Comparison of ENCODE assay signal across 18 cellular contexts in genomic region chr18:9321709-9322108, GRCh38. TPM values are rescaled to one million over a fixed set of nuclear protein-coding genes. Genes with fewer than 3 reads are reported as not detected.
DNase-seq lines count a peak whose midpoint lies in the region; ATAC-seq, FAIRE-seq and TF ChIP-seq lines count a peak whose summit lies in the region.
"Had no signal": no experiment of that assay in that cellular context is flagged by ENCODE, and none has a peak within 500 bp of the region (broad histone marks: within the 10 kb centered on the region; RNA-seq: fewer than 3 reads in every experiment).

No MANE protein-coding gene starts in this region.

- no peaks in the 10 kb centered on the region for H3K79me2 ChIP-seq in K562 (ENCODE audit: control insufficient read depth, insufficient read depth, low read length)
- H3K79me2 ChIP-seq in smooth muscle cell (ENCODE audit: low read depth), result no peaks in the 10 kb centered on the region

- H3K9me3 ChIP-seq in K562 (replicated peaks; ENCODE audit: control insufficient read depth, insufficient read depth, low read depth, low read length), result no peaks in the 10 kb centered on the region
- H3K9me3 ChIP-seq in smooth muscle cell (replicated peaks; ENCODE audit: low read depth), result no peaks in the 10 kb centered on the region

- H3K4me3 ChIP-seq in K562 (no peak overlapping the region), smooth muscle cell (no peak overlapping the region)

- intact Hi-C loops in K562 (cut with micrococcal nuclease), result no loop called here

- FAIRE-seq in K562 (lab: Jason Lieb, UNC), result no peak

- CTCF ChIA-PET in K562 (lab: Yijun Ruan, JAX; ENCODE audit: low intra/inter-chr PET ratio), result no interaction called here

- H3K4me2 ChIP-seq in K562 (ENCODE audit: insufficient read depth, low read length) (no peak overlapping the region), smooth muscle cell (no peak overlapping the region)

- DNase-seq in HUDEP-2 (lab: John Stamatoyannopoulos, UW; ENCODE audit: unreplicated experiment in 76 of 76), result peak in 56 of 76 experiments; percentile 1 to 78 (median 22)
- DNase-seq in K562 (ENCODE audit: extremely low read depth in 1 of 4, low spot score in 3 of 4), result peak in 1 of 4 experiments; percentile 16
- DNase-seq in erythroblast (lab: John Stamatoyannopoulos, UW), result peak; percentile 20 to 33
- no peak for DNase-seq in smooth muscle cell (lab: John Stamatoyannopoulos, UW; ENCODE audit: unreplicated experiment)
- DNase-seq in stimulated activated CD4-positive, alpha-beta T cell treated with anti-CD3 and anti-CD28 coated beads, Interleukin-15, amount 100 ng/mL, for 24 hours, result no peak
- DNase-seq: ACHN, DMS153, GDM1, KG1, MV-4-11, NCI-H1417, NCI-H187, NCI-H2107, NCI-H226 had no signal

- in situ Hi-C loops in K562 (cut with MboI), result no loop called here

- H3K9ac ChIP-seq in K562 (ENCODE audit: insufficient read depth in 1 of 2, low read depth in 2 of 2, low read length in 2 of 2) (no peak overlapping the region), smooth muscle cell (ENCODE audit: low read depth) (no peak overlapping the region)

- H3K27me3 ChIP-seq in K562 (ENCODE audit: control insufficient read depth in 2 of 2, insufficient read depth in 2 of 2, low read length in 2 of 2), result no peaks in the 10 kb centered on the region
- no peaks in the 10 kb centered on the region for H3K27me3 ChIP-seq in smooth muscle cell (ENCODE audit: low read depth)

- H3K27ac ChIP-seq in K562 (ENCODE audit: extremely low read depth, low read depth, low read length) (no peak overlapping the region), smooth muscle cell (ENCODE audit: low read depth) (peak overlapping the region; percentile 64)

- no peak overlapping the region for H2AFZ ChIP-seq in K562 (ENCODE audit: low read depth, low read length)
- H2AFZ ChIP-seq in smooth muscle cell (ENCODE audit: low read depth), result no peak overlapping the region

- TF ChIP-seq CTCF in K562 (IDR thresholded peaks at IDR 0.05 in 2 of 3, conservative IDR thresholded peaks at IDR 0.05 in 1 of 3; ENCODE audit: insufficient read depth in 2 of 3, low read depth in 1 of 3, low read length in 3 of 3) (no peak), smooth muscle cell (IDR thresholded peaks at IDR 0.05; ENCODE audit: borderline replicate concordance, insufficient read depth, poor library complexity, severe bottlenecking) (no peak)

- no peak for TF ChIP-seq RAD21 in K562 (CRISPR knock-in tag; conservative IDR thresholded peaks at IDR 0.05 in 1 of 2, IDR thresholded peaks at IDR 0.05 in 1 of 2)

- 69% methylated on average over 5 of the region's 5 CpGs for WGBS in K562 (ENCODE audit: insufficient coverage, low coverage, missing lambda C conversion rate)
- WGBS in smooth muscle cell (ENCODE audit: low lambda C conversion rate), result 87% methylated on average over 5 of the region's 5 CpGs

- no peaks in the 10 kb centered on the region for H3K36me3 ChIP-seq in K562 (ENCODE audit: control insufficient read depth, insufficient read depth, low read length)
- no peaks in the 10 kb centered on the region for H3K36me3 ChIP-seq in smooth muscle cell (ENCODE audit: low read depth)

- no TSS peak for BruUV-seq in K562 (replicated peaks; lab: Mats Ljungman, UMichigan)

- POLR2A ChIA-PET in K562 (lab: Yijun Ruan, JAX), result interaction anchor here (0.7 to 1.8 kb wide), 4 partner anchors 18 to 687 kb away, joined by 3 to 7 read pairs (median 3); no protein-coding TSS in a partner anchor

- no peak for TF ChIP-seq EP300 in K562 (IDR thresholded peaks at IDR 0.05; ENCODE audit: low read length)

- no peaks in the 10 kb centered on the region for H3K9me1 ChIP-seq in K562 (ENCODE audit: control insufficient read depth, insufficient read depth, low read length)

- H4K20me1 ChIP-seq in K562 (replicated peaks; ENCODE audit: control insufficient read depth, insufficient read depth, low read length), result no peaks in the 10 kb centered on the region
- H4K20me1 ChIP-seq in smooth muscle cell (ENCODE audit: low read depth), result no peaks in the 10 kb centered on the region

- H3F3A ChIP-seq in smooth muscle cell (ENCODE audit: low read depth), result no peaks in the 10 kb centered on the region

- TF ChIP-seq POLR2A in K562 (conservative IDR thresholded peaks at IDR 0.05), result no peak
- TF ChIP-seq POLR2A in erythroblast (IDR thresholded peaks at IDR 0.05; ENCODE audit: low read length), result no peak

- no peak for ATAC-seq in K562
- no peak for ATAC-seq in GM21381 (IDR thresholded peaks at IDR 0.05; ENCODE audit: unreplicated experiment)
- ATAC-seq in HG03196 (IDR thresholded peaks at IDR 0.05; ENCODE audit: unreplicated experiment), result no peak
- ATAC-seq: HCT116, Panc1 had no signal

- H3K4me1 ChIP-seq in K562 (replicated peaks in 1 of 2; ENCODE audit: control insufficient read depth in 2 of 2, insufficient read depth in 2 of 2, low read length in 2 of 2) (peaks cover 0 to 16% of the 10 kb centered on the region in 2 experiments; a peak in 4 of 5 replicates), smooth muscle cell (ENCODE audit: low read depth) (no peaks in the 10 kb centered on the region)

TF ChIP-seq in K562, 482 proteins besides CTCF, POLR2A, EP300 and RAD21:
- TF ChIP-seq FOXO4 (CRISPR knock-in tag; IDR thresholded peaks at IDR 0.05) (no peak), MCM7 (IDR thresholded peaks at IDR 0.05) (no peak), RNF2 (IDR thresholded peaks at IDR 0.05) (no peak), RUNX1 (IDR thresholded peaks at IDR 0.05; ENCODE audit: low read depth) (no peak), TRIM24 (IDR thresholded peaks at IDR 0.05) (no peak), NFIC (IDR thresholded peaks at IDR 0.05) (peak; percentile 53), HDAC8 (tag; IDR thresholded peaks at IDR 0.05) (no peak)

RNA-seq across cellular contexts. Expression of gene TWSG1, which starts 12.9 kb away (rescaled TPM):
- total RNA-seq in K562 (2011; cell fraction: chromatin; rRNA removed; ENCODE audit: low replicate concordance), result 26.0 and 36.6 TPM in 2 replicates
- total RNA-seq in K562 (2011; cell fraction: nucleolus; rRNA removed), result 21.5 and 28.8 TPM in 2 replicates
- 34.2 and 50.5 TPM in 2 replicates for total RNA-seq in K562 (2011; cell fraction: nucleoplasm; rRNA removed)
- total RNA-seq in K562 (2014; rRNA removed), result 17.9 and 22.5 TPM in 2 replicates
- 30.5 and 33.3 TPM in 2 replicates for total RNA-seq in K562 (2014; rRNA removed; fragmentation: Illumina TruSeq; extraction: Trizol)
- 27.0 and 31.4 TPM in 2 replicates for total RNA-seq in K562 (2015; rRNA removed; fragmentation: Illumina TruSeq; extraction: Trizol)
- total RNA-seq in K562 (2021), result 26.2 and 29.1 TPM in 2 replicates
- 37.2 and 43.3 TPM in 2 replicates for polyA plus RNA-seq in K562 (2011; rRNA removed)
- 20.1 and 40.3 TPM in 2 replicates for polyA plus RNA-seq in K562 (2011; cell fraction: cytosol; rRNA removed)
- polyA plus RNA-seq in K562 (2011; cell fraction: nucleus; rRNA removed), result 11.0 and 18.5 TPM in 2 replicates
- 34.6 and 37.6 TPM in 2 replicates for polyA plus RNA-seq in K562 (2012)
- 21.3 and 25.1 TPM in 2 replicates for polyA plus RNA-seq in K562 (2014; fragmentation: Illumina TruSeq; extraction: Trizol)
- 10 to 100 TPM; 10.4 to 11.3 TPM for polyA plus RNA-seq in K562 (2014; fragmentation: Nextera tagmentation; extraction: Ambion mirVana)
- polyA plus RNA-seq in K562 (2014; rRNA removed), result 16.6 TPM in 2 replicates
- 78.2 and 99.4 TPM in 2 replicates for polyA minus RNA-seq in K562 (2011; rRNA and poly(A)+ RNA removed)
- 30.4 and 37.3 TPM in 2 replicates for polyA minus RNA-seq in K562 (2011; cell fraction: cytosol; rRNA and poly(A)+ RNA removed)
- 6.6 and 15.6 TPM in 2 replicates for polyA minus RNA-seq in K562 (2011; cell fraction: nucleus; rRNA and poly(A)+ RNA removed)
- total RNA-seq in smooth muscle cell, result 104 and 148 TPM in 2 replicates
- 49.9 and 71.4 TPM in 2 replicates for polyA plus RNA-seq in smooth muscle cell

Comparison
In these comparisons a context has a peak if more than half of its experiments do, and no peak if none do; other contexts are left out.
1. DNase-seq: peak in HUDEP-2 (56 of 76) and erythroblast (2 of 2); none in smooth muscle cell (single experiment) and stimulated activated CD4-positive, alpha-beta T cell treated with anti-CD3 and anti-CD28 coated beads, Interleukin-15, amount 100 ng/mL, for 24 hours (single experiment).